In genomic region chr2:151350579-151351195, GRCh38 we compare ENCODE assay signal across 1 cellular context.
TF ChIP-seq lines count a peak whose summit lies in the region.

No MANE protein-coding gene starts in this region.

TF ChIP-seq in endothelial cell of umbilical vein, 7 proteins besides CTCF, POLR2A, EP300 and RAD21:
- TF ChIP-seq FOS (IDR thresholded peaks at IDR 0.05; ENCODE audit: borderline replicate concordance, insufficient read depth, low read length) (peak; percentile 38), GATA2 (IDR thresholded peaks at IDR 0.05; ENCODE audit: insufficient read depth, insufficient read length, low read depth, low read length) (no peak), JUN (IDR thresholded peaks at IDR 0.05; ENCODE audit: borderline replicate concordance, insufficient read depth, insufficient read length, low read depth) (peak; percentile 54)
